Comparison of ENCODE assay signal across 7 cellular contexts in genomic region chr3:59480486-59480995, GRCh38.
DNase-seq lines count a peak whose midpoint lies in the region; ATAC-seq, FAIRE-seq and TF ChIP-seq lines count a peak whose summit lies in the region.

No MANE protein-coding gene starts in this region.

- no peak overlapping the region for H3K27ac Mint-ChIP-seq in activated CD4-positive, alpha-beta memory T cell treated with anti-CD3 and anti-CD28 coated beads for 36 hours

- no peak for TF ChIP-seq EP300 in gastroesophageal sphincter (IDR thresholded peaks at IDR 0.05)

- no peaks in the 10 kb centered on the region for H3K36me3 Mint-ChIP-seq in activated CD4-positive, alpha-beta memory T cell treated with anti-CD3 and anti-CD28 coated beads for 36 hours

- 45 to 57% methylated on average over 5 of the region's 5 CpGs for WGBS in pancreas, 2 donors
- WGBS in gastroesophageal sphincter (ENCODE audit: low coverage in 1 of 2), 2 donors: 71 to 80% methylated on average over 5 of the region's 5 CpGs

- no peak for TF ChIP-seq POLR2A in gastroesophageal sphincter (IDR thresholded peaks at IDR 0.05)

- no peaks in the 10 kb centered on the region for H3K9me3 ChIP-seq in pancreas
- no peaks in the 10 kb centered on the region for H3K9me3 ChIP-seq in gastroesophageal sphincter

- no peaks in the 10 kb centered on the region for H3K9me3 Mint-ChIP-seq in activated CD4-positive, alpha-beta memory T cell treated with anti-CD3 and anti-CD28 coated beads for 36 hours

- no peak for FAIRE-seq in pancreas (lab: Jason Lieb, UNC)

- H3K4me3 ChIP-seq in pancreas (no peak overlapping the region), gastroesophageal sphincter (no peak overlapping the region)

- CTCF ChIA-PET in activated CD4-positive, alpha-beta memory T cell treated with anti-CD3 and anti-CD28 coated beads for 36 hours (lab: Charles Lee): no interaction called here

- H3K4me1 ChIP-seq in pancreas (peaks cover 0 to 8% (median 0%) of the 10 kb centered on the region in 3 donors), gastroesophageal sphincter (no peaks in the 10 kb centered on the region)

- POLR2A ChIA-PET in activated CD4-positive, alpha-beta memory T cell treated with anti-CD3 and anti-CD28 coated beads for 36 hours (lab: Charles Lee): no interaction called here

- H3K27ac ChIP-seq in pancreas: no peak overlapping the region
- no peak overlapping the region for H3K27ac ChIP-seq in gastroesophageal sphincter

- peak; percentile 64 for ATAC-seq in GM18517 (IDR thresholded peaks at IDR 0.05; ENCODE audit: unreplicated experiment)
- ATAC-seq in HG02938 (IDR thresholded peaks at IDR 0.05; ENCODE audit: unreplicated experiment): peak; percentile 89
- ATAC-seq in pancreas: peak; percentile 24 to 82 (median 56)
- ATAC-seq in gastroesophageal sphincter: no peak

- no peak for TF ChIP-seq CTCF in pancreas (IDR thresholded peaks at IDR 0.05)
- no peak for TF ChIP-seq CTCF in gastroesophageal sphincter (IDR thresholded peaks at IDR 0.05)

- peaks cover 10% of the 10 kb centered on the region for H3K4me1 Mint-ChIP-seq in activated CD4-positive, alpha-beta memory T cell treated with anti-CD3 and anti-CD28 coated beads for 36 hours (ENCODE audit: low read depth)

- H3K36me3 ChIP-seq in pancreas (no peaks in the 10 kb centered on the region), gastroesophageal sphincter (no peaks in the 10 kb centered on the region)

- DNase-seq in activated CD4-positive, alpha-beta memory T cell treated with anti-CD3 and anti-CD28 coated beads for 36 hours: no peak
- DNase-seq in pancreas: peak in 1 of 6 donors; percentile 11
- DNase-seq in NCI-H1048 (lab: John Stamatoyannopoulos, UW): no peak
- no peak for DNase-seq in DMS153 (lab: John Stamatoyannopoulos, UW)

- no peaks in the 10 kb centered on the region for H3K27me3 Mint-ChIP-seq in activated CD4-positive, alpha-beta memory T cell treated with anti-CD3 and anti-CD28 coated beads for 36 hours

- intact Hi-C loops in activated CD4-positive, alpha-beta memory T cell treated with anti-CD3 and anti-CD28 coated beads for 36 hours (cut with micrococcal nuclease): loop anchor here (1.0 to 5.0 kb wide), 2 partner anchors 29 to 87 kb away; no protein-coding TSS in a partner anchor
- intact Hi-C loops in pancreas (cut with DNase I): no loop called here

- H3K27me3 ChIP-seq in pancreas: no peaks in the 10 kb centered on the region
- no peaks in the 10 kb centered on the region for H3K27me3 ChIP-seq in gastroesophageal sphincter

- peak overlapping the region; percentile 6 for H3K4me3 Mint-ChIP-seq in activated CD4-positive, alpha-beta memory T cell treated with anti-CD3 and anti-CD28 coated beads for 36 hours
